ENCODE assay signal across 1 cellular context in the genomic region with DNA sequence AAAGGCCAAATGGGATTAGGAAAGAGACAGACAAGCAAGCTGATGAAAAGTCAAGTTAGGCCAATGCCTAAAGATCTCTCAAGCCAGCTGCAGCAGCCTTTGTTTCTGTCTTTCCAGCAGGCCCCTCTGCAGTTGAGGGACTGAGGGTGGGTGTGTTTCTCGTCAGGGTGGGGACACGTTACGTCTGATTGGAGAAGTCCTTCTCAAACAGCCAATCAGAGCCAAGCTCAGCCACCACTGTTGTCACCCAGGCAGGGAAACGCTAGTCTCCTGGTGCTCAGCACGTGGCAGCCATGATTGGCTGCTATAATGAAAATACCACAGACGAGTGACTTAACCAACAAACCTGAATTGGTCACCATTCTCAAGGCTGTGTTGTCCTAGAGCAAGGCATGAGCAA.
A peak's percentile ranks its signal among the peaks of the same experiment; 100 is the strongest.
TF ChIP-seq lines count a peak whose summit lies in the region.

No MANE protein-coding gene starts in this region.

TF ChIP-seq in K562, 482 proteins besides CTCF, POLR2A, EP300 and RAD21 (continued from another document):
- TF ChIP-seq, protein P1, sequence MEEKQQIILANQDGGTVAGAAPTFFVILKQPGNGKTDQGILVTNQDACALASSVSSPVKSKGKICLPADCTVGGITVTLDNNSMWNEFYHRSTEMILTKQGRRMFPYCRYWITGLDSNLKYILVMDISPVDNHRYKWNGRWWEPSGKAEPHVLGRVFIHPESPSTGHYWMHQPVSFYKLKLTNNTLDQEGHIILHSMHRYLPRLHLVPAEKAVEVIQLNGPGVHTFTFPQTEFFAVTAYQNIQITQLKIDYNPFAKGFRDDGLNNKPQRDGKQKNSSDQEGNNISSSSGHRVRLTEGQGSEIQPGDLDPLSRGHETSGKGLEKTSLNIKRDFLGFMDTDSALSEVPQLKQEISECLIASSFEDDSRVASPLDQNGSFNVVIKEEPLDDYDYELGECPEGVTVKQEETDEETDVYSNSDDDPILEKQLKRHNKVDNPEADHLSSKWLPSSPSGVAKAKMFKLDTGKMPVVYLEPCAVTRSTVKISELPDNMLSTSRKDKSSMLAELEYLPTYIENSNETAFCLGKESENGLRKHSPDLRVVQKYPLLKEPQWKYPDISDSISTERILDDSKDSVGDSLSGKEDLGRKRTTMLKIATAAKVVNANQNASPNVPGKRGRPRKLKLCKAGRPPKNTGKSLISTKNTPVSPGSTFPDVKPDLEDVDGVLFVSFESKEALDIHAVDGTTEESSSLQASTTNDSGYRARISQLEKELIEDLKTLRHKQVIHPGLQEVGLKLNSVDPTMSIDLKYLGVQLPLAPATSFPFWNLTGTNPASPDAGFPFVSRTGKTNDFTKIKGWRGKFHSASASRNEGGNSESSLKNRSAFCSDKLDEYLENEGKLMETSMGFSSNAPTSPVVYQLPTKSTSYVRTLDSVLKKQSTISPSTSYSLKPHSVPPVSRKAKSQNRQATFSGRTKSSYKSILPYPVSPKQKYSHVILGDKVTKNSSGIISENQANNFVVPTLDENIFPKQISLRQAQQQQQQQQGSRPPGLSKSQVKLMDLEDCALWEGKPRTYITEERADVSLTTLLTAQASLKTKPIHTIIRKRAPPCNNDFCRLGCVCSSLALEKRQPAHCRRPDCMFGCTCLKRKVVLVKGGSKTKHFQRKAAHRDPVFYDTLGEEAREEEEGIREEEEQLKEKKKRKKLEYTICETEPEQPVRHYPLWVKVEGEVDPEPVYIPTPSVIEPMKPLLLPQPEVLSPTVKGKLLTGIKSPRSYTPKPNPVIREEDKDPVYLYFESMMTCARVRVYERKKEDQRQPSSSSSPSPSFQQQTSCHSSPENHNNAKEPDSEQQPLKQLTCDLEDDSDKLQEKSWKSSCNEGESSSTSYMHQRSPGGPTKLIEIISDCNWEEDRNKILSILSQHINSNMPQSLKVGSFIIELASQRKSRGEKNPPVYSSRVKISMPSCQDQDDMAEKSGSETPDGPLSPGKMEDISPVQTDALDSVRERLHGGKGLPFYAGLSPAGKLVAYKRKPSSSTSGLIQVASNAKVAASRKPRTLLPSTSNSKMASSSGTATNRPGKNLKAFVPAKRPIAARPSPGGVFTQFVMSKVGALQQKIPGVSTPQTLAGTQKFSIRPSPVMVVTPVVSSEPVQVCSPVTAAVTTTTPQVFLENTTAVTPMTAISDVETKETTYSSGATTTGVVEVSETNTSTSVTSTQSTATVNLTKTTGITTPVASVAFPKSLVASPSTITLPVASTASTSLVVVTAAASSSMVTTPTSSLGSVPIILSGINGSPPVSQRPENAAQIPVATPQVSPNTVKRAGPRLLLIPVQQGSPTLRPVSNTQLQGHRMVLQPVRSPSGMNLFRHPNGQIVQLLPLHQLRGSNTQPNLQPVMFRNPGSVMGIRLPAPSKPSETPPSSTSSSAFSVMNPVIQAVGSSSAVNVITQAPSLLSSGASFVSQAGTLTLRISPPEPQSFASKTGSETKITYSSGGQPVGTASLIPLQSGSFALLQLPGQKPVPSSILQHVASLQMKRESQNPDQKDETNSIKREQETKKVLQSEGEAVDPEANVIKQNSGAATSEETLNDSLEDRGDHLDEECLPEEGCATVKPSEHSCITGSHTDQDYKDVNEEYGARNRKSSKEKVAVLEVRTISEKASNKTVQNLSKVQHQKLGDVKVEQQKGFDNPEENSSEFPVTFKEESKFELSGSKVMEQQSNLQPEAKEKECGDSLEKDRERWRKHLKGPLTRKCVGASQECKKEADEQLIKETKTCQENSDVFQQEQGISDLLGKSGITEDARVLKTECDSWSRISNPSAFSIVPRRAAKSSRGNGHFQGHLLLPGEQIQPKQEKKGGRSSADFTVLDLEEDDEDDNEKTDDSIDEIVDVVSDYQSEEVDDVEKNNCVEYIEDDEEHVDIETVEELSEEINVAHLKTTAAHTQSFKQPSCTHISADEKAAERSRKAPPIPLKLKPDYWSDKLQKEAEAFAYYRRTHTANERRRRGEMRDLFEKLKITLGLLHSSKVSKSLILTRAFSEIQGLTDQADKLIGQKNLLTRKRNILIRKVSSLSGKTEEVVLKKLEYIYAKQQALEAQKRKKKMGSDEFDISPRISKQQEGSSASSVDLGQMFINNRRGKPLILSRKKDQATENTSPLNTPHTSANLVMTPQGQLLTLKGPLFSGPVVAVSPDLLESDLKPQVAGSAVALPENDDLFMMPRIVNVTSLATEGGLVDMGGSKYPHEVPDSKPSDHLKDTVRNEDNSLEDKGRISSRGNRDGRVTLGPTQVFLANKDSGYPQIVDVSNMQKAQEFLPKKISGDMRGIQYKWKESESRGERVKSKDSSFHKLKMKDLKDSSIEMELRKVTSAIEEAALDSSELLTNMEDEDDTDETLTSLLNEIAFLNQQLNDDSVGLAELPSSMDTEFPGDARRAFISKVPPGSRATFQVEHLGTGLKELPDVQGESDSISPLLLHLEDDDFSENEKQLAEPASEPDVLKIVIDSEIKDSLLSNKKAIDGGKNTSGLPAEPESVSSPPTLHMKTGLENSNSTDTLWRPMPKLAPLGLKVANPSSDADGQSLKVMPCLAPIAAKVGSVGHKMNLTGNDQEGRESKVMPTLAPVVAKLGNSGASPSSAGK (IDR thresholded peaks at IDR 0.05), result peak; percentile 34; the same call in 1 of the 2 replicates
- TF ChIP-seq SRSF7 (optimal IDR thresholded peaks at IDR 0.05; ENCODE audit: low read depth, low read length), result no peak
